25 cellular contexts compared by ENCODE assay signal in genomic region chr10:48473704-48474103, GRCh38.
DNase-seq lines count a peak whose midpoint lies in the region; ATAC-seq and TF ChIP-seq lines count a peak whose summit lies in the region.
"Had no signal": no experiment of that assay in that cellular context is flagged by ENCODE, and none has a peak within 500 bp of the region (broad histone marks: within the 10 kb centered on the region; RNA-seq: fewer than 3 reads in every experiment).

No MANE protein-coding gene starts in this region.

- no peak for TF ChIP-seq CTCF in breast epithelium (IDR thresholded peaks at IDR 0.05)
- TF ChIP-seq CTCF in mammary epithelial cell (conservative IDR thresholded peaks at IDR 0.05 in 1 of 2, IDR thresholded peaks at IDR 0.05 in 1 of 2; ENCODE audit: extremely low read depth in 1 of 2, insufficient read depth in 1 of 2, low read depth in 1 of 2, low read length in 2 of 2), result no peak
- no peak for TF ChIP-seq CTCF in osteoblast (IDR thresholded peaks at IDR 0.05; ENCODE audit: extremely low read depth, low read depth, low read length)
- no peak for TF ChIP-seq CTCF in PC-3 (conservative IDR thresholded peaks at IDR 0.05; ENCODE audit: low read depth, low read length)

- no peaks in the 10 kb centered on the region for H3K9me3 Mint-ChIP-seq in activated CD4-positive, alpha-beta memory T cell treated with anti-CD3 and anti-CD28 coated beads for 36 hours
- no peaks in the 10 kb centered on the region for H3K9me3 Mint-ChIP-seq in activated CD4-positive, alpha-beta memory T cell treated with anti-CD3 and anti-CD28 coated beads, Interleukin-2, amount 10 ng/mL, durations not matched to agents 7 days and 5 days
- H3K9me3 Mint-ChIP-seq: CD14-positive monocyte; CD8-positive, alpha-beta memory T cell had no signal

- 99% methylated on average over 5 of the region's 5 CpGs for WGBS in mammary epithelial cell (ENCODE audit: low coverage, missing lambda C conversion rate)

- H3K4me1 Mint-ChIP-seq in activated CD4-positive, alpha-beta memory T cell treated with anti-CD3 and anti-CD28 coated beads for 36 hours (ENCODE audit: low read depth), result no peaks in the 10 kb centered on the region
- no peaks in the 10 kb centered on the region for H3K4me1 Mint-ChIP-seq in activated CD4-positive, alpha-beta memory T cell treated with anti-CD3 and anti-CD28 coated beads, Interleukin-2, amount 10 ng/mL, durations not matched to agents 7 days and 5 days
- H3K4me1 Mint-ChIP-seq: CD8-positive, alpha-beta memory T cell had no signal

- intact Hi-C loops in activated CD4-positive, alpha-beta memory T cell treated with anti-CD3 and anti-CD28 coated beads for 36 hours (cut with micrococcal nuclease), result no loop called here
- intact Hi-C loops in breast epithelium (cut with DNase I; ENCODE audit: low total_unique reads), result no loop called here
- intact Hi-C loops in mammary epithelial cell (cut with micrococcal nuclease), result no loop called here
- intact Hi-C loops in PC-3 (cut with micrococcal nuclease), result no loop called here

- POLR2A ChIA-PET in activated CD4-positive, alpha-beta memory T cell treated with anti-CD3 and anti-CD28 coated beads for 36 hours (lab: Charles Lee), result no interaction called here
- POLR2A ChIA-PET in activated CD4-positive, alpha-beta memory T cell treated with anti-CD3 and anti-CD28 coated beads, Interleukin-2, amount 10 ng/mL, durations not matched to agents 7 days and 5 days (lab: Charles Lee), result no interaction called here
- POLR2A ChIA-PET in PC-3 (lab: Charles Lee; ENCODE audit: unreplicated experiment), result no interaction called here

- no peak overlapping the region for H2AFZ ChIP-seq in mammary epithelial cell (ENCODE audit: low read depth, low read length)
- H2AFZ ChIP-seq in osteoblast (ENCODE audit: low read length), result no peak overlapping the region
- H2AFZ ChIP-seq in PC-3 (ENCODE audit: low read length), result no peak overlapping the region

- H3K9me3 ChIP-seq in breast epithelium (peaks cover 0 to 4% of the 10 kb centered on the region in 2 donors), mammary epithelial cell (replicated peaks; ENCODE audit: insufficient read depth, low read length) (no peaks in the 10 kb centered on the region), osteoblast (ENCODE audit: low read depth, low read length) (no peaks in the 10 kb centered on the region), PC-3 (ENCODE audit: low read length) (no peaks in the 10 kb centered on the region)
- H3K9me3 ChIP-seq: BE2C had no signal

- in situ Hi-C loops in mammary epithelial cell (cut with MboI; ENCODE audit: low sequenced_read_pairs in 2 of 2), result no loop called here

- no peaks in the 10 kb centered on the region for H3K36me3 Mint-ChIP-seq in activated CD4-positive, alpha-beta memory T cell treated with anti-CD3 and anti-CD28 coated beads for 36 hours
- no peaks in the 10 kb centered on the region for H3K36me3 Mint-ChIP-seq in activated CD4-positive, alpha-beta memory T cell treated with anti-CD3 and anti-CD28 coated beads, Interleukin-2, amount 10 ng/mL, durations not matched to agents 7 days and 5 days (ENCODE audit: low read depth)
- H3K36me3 Mint-ChIP-seq: CD14-positive monocyte; CD8-positive, alpha-beta memory T cell had no signal

- TF ChIP-seq POLR2A in breast epithelium (IDR thresholded peaks at IDR 0.05), result no peak

- H3K27ac Mint-ChIP-seq in activated CD4-positive, alpha-beta memory T cell treated with anti-CD3 and anti-CD28 coated beads for 36 hours, result no peak overlapping the region
- no peak overlapping the region for H3K27ac Mint-ChIP-seq in activated CD4-positive, alpha-beta memory T cell treated with anti-CD3 and anti-CD28 coated beads, Interleukin-2, amount 10 ng/mL, durations not matched to agents 7 days and 5 days
- H3K27ac Mint-ChIP-seq: CD14-positive monocyte; CD8-positive, alpha-beta memory T cell had no signal

- H4K20me1 ChIP-seq in mammary epithelial cell (ENCODE audit: insufficient read depth, low read length) (no peaks in the 10 kb centered on the region), osteoblast (ENCODE audit: insufficient read depth, low read length) (peaks cover 42% of the 10 kb centered on the region), PC-3 (ENCODE audit: low read length) (no peaks in the 10 kb centered on the region)

- ATAC-seq in PC-3, result no peak

- H3K9me2 ChIP-seq in PC-3 (replicated peaks; ENCODE audit: low read length), result no peaks in the 10 kb centered on the region

- dilution Hi-C loops in mammary epithelial cell (cut with HindIII; ENCODE audit: low sequenced_read_pairs), result no loop called here

- H3K9ac ChIP-seq in mammary epithelial cell (ENCODE audit: insufficient read depth, low read length) (no peak overlapping the region), PC-3 (ENCODE audit: low read length) (no peak overlapping the region)

- DNase-seq in activated CD4-positive, alpha-beta memory T cell treated with anti-CD3 and anti-CD28 coated beads for 36 hours, result peak; percentile 3
- no peak for DNase-seq in activated CD4-positive, alpha-beta memory T cell treated with anti-CD3 and anti-CD28 coated beads, Interleukin-2, amount 10 ng/mL, durations not matched to agents 7 days and 5 days
- DNase-seq in breast epithelium (ENCODE audit: low spot score in 2 of 2) (peak; percentile 12 to 37), mammary epithelial cell (no peak), osteoblast (ENCODE audit: insufficient read length, low spot score, missing footprints) (peak; percentile 74), ureter (ENCODE audit: low spot score) (peak; percentile 23), PC-3 (no peak), OCI-M1 (lab: John Stamatoyannopoulos, UW) (no peak)
- DNase-seq: 8988T; ACHN; BE2C; CD8-positive, alpha-beta memory T cell; DMS79 treated with DMSO at 0.1 percent for 48 hours; GF-D8; H7; Kasumi-1; MV-4-11; NCI-H2029; NCI-H446; NCI-H526; NCI-H82; NK-92 treated with Interleukin-12 subunit alpha and Interleukin-12 subunit beta, amount 100 ng/mL, for 24 hours; RPMI8226; SHP77 had no signal

- CTCF ChIA-PET in activated CD4-positive, alpha-beta memory T cell treated with anti-CD3 and anti-CD28 coated beads for 36 hours (lab: Charles Lee), result no interaction called here
- CTCF ChIA-PET in activated CD4-positive, alpha-beta memory T cell treated with anti-CD3 and anti-CD28 coated beads, Interleukin-2, amount 10 ng/mL, durations not matched to agents 7 days and 5 days (lab: Charles Lee), result no interaction called here
- CTCF ChIA-PET in mammary epithelial cell (lab: Charles Lee; ENCODE audit: low non-redundant PET), result no interaction called here
- CTCF ChIA-PET in PC-3 (lab: Charles Lee), result no interaction called here

- BruUV-seq in mammary epithelial cell (replicated peaks; lab: Mats Ljungman, UMichigan) (no TSS peak), PC-3 (replicated peaks; lab: Mats Ljungman, UMichigan) (no TSS peak)

- no peaks in the 10 kb centered on the region for H3K4me1 ChIP-seq in breast epithelium
- peaks cover 45% of the 10 kb centered on the region for H3K4me1 ChIP-seq in mammary epithelial cell (ENCODE audit: insufficient read depth, low read length)
- H3K4me1 ChIP-seq in osteoblast (ENCODE audit: insufficient read depth, low read length), result peaks cover 15% of the 10 kb centered on the region
- H3K4me1 ChIP-seq in PC-3 (ENCODE audit: insufficient read depth, low read length), result no peaks in the 10 kb centered on the region

- H3K27me3 Mint-ChIP-seq in activated CD4-positive, alpha-beta memory T cell treated with anti-CD3 and anti-CD28 coated beads for 36 hours, result no peaks in the 10 kb centered on the region
- peaks cover 18% of the 10 kb centered on the region for H3K27me3 Mint-ChIP-seq in activated CD4-positive, alpha-beta memory T cell treated with anti-CD3 and anti-CD28 coated beads, Interleukin-2, amount 10 ng/mL, durations not matched to agents 7 days and 5 days

- H3K4me3 Mint-ChIP-seq in activated CD4-positive, alpha-beta memory T cell treated with anti-CD3 and anti-CD28 coated beads for 36 hours, result no peak overlapping the region
- H3K4me3 Mint-ChIP-seq in activated CD4-positive, alpha-beta memory T cell treated with anti-CD3 and anti-CD28 coated beads, Interleukin-2, amount 10 ng/mL, durations not matched to agents 7 days and 5 days, result no peak overlapping the region
- H3K4me3 Mint-ChIP-seq: CD14-positive monocyte; CD8-positive, alpha-beta memory T cell had no signal

- H3K4me2 ChIP-seq in mammary epithelial cell (ENCODE audit: insufficient read depth, low read depth, low read length) (no peak overlapping the region), osteoblast (ENCODE audit: insufficient read depth, low read length) (no peak overlapping the region), PC-3 (ENCODE audit: low read length) (no peak overlapping the region)

- H3K27me3 ChIP-seq in breast epithelium (peaks cover 0 to 4% of the 10 kb centered on the region in 2 donors), mammary epithelial cell (ENCODE audit: insufficient read depth, low read length) (no peaks in the 10 kb centered on the region), osteoblast (ENCODE audit: insufficient read depth, low read length) (no peaks in the 10 kb centered on the region), PC-3 (ENCODE audit: low read length) (no peaks in the 10 kb centered on the region)
- H3K27me3 ChIP-seq: BE2C had no signal

- H3K36me3 ChIP-seq in breast epithelium, result no peaks in the 10 kb centered on the region
- H3K36me3 ChIP-seq in mammary epithelial cell (ENCODE audit: insufficient read depth, low read length), result no peaks in the 10 kb centered on the region
- H3K36me3 ChIP-seq in osteoblast (ENCODE audit: insufficient read depth, low read length), result peaks cover 46% of the 10 kb centered on the region
- no peaks in the 10 kb centered on the region for H3K36me3 ChIP-seq in PC-3 (ENCODE audit: low read depth, low read length)
- H3K36me3 ChIP-seq: BE2C had no signal

- no peak overlapping the region for H3K27ac ChIP-seq in breast epithelium
- no peak overlapping the region for H3K27ac ChIP-seq in mammary epithelial cell (ENCODE audit: insufficient read depth, low read depth, low read length)
- H3K27ac ChIP-seq in osteoblast (ENCODE audit: low read depth, low read length), result no peak overlapping the region
- no peak overlapping the region for H3K27ac ChIP-seq in PC-3 (ENCODE audit: low read length)

- no peaks in the 10 kb centered on the region for H3F3A ChIP-seq in PC-3 (ENCODE audit: low read length, unreplicated experiment)

- peaks cover 8% of the 10 kb centered on the region for H3K79me2 ChIP-seq in mammary epithelial cell (ENCODE audit: insufficient read depth, low read length)
- H3K79me2 ChIP-seq in osteoblast (ENCODE audit: insufficient read depth, low read length), result peaks cover 96% of the 10 kb centered on the region
- no peaks in the 10 kb centered on the region for H3K79me2 ChIP-seq in PC-3 (ENCODE audit: low read length)

- H3K4me3 ChIP-seq in breast epithelium (no peak overlapping the region), mammary epithelial cell (replicated peaks in 1 of 3; ENCODE audit: insufficient read depth in 1 of 3, low read depth in 2 of 3, low read length in 3 of 3) (no peak overlapping the region), osteoblast (ENCODE audit: insufficient read depth, low read length) (no peak overlapping the region), PC-3 (ENCODE audit: low read length) (no peak overlapping the region)

Comparison
In these comparisons a context has a peak if more than half of its experiments do, and no peak if none do; other contexts are left out.
1. DNase-seq: peak in activated CD4-positive, alpha-beta memory T cell treated with anti-CD3 and anti-CD28 coated beads for 36 hours (single experiment), breast epithelium (2 of 2), osteoblast (single experiment) and ureter (single experiment); none in activated CD4-positive, alpha-beta memory T cell treated with anti-CD3 and anti-CD28 coated beads, Interleukin-2, amount 10 ng/mL, durations not matched to agents 7 days and 5 days (single experiment), mammary epithelial cell (single experiment), PC-3 (single experiment) and OCI-M1 (single experiment).